6 cellular contexts compared by ENCODE assay signal in the genomic region with DNA sequence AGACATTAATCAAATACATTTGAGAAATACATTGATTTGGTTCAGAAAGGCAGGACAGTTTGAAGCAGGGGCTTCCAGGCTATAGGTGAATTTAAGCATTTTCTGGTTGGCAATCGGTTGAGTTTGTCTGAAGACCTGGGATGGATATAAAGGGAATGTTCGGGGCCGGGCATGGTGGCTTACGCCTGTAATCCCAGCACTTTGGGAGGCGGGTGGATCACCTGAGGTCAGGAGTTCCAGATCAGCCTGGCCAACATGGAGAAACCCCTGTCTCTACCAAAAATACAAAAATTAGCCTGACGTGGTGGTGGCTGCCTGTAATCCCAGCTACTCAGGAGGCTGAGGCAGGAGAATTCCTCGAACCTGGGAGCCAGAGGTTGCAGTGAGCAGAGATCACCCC.
DNase-seq lines count a peak whose midpoint lies in the region; ATAC-seq and TF ChIP-seq lines count a peak whose summit lies in the region.
"Not testable (repeated sequence)": the region's sequence is repeated elsewhere in the genome, so short reads cannot be mapped to it uniquely, and the experiment has no call there.

No MANE protein-coding gene starts in this region.

- not testable (repeated sequence) for H3K4me2 ChIP-seq in mesendoderm (ENCODE audit: low read length)

- peaks cover 12% of the 10 kb centered on the region for H3K4me1 ChIP-seq in RWPE2 (ENCODE audit: insufficient read depth, poor library complexity, severe bottlenecking)
- H3K4me1 ChIP-seq in esophagus muscularis mucosa: peaks cover 0 to 12% (median 10%) of the 10 kb centered on the region in 4 donors
- H3K4me1 ChIP-seq in mesendoderm (ENCODE audit: control insufficient read depth, low read depth, low read length): not testable (repeated sequence)

- not testable (repeated sequence) for TF ChIP-seq POLR2A in esophagus muscularis mucosa (IDR thresholded peaks at IDR 0.05; ENCODE audit: low read depth)

- H3K27ac ChIP-seq in RWPE2 (ENCODE audit: poor library complexity, severe bottlenecking); esophagus muscularis mucosa (replicated peaks in 1 of 4); mesendoderm (ENCODE audit: low read depth, low read length): not testable (repeated sequence)

- intact Hi-C loops in esophagus muscularis mucosa (cut with DNase I): loop anchor here (10.0 kb wide), 2 partner anchors 85 to 835 kb away; partner anchors contain the start of gene GABRA5
- intact Hi-C loops in sciatic nerve (cut with DNase I): not testable (repeated sequence)

- not testable (repeated sequence) for H3K36me3 ChIP-seq in RWPE2 (ENCODE audit: low read depth); esophagus muscularis mucosa; mesendoderm (ENCODE audit: control insufficient read depth, insufficient read depth, low read length)

- ATAC-seq in RWPE2 (ENCODE audit: low read depth); sciatic nerve: not testable (repeated sequence)

- not testable (repeated sequence) for H3K4me3 ChIP-seq in RWPE2 (ENCODE audit: severe bottlenecking); esophagus muscularis mucosa; mesendoderm (ENCODE audit: low read length)

- H3K23ac ChIP-seq in mesendoderm (ENCODE audit: low read length): not testable (repeated sequence)

- not testable (repeated sequence) for H4K5ac ChIP-seq in mesendoderm (ENCODE audit: low read length)

- peaks cover 18% of the 10 kb centered on the region for H3K4me1 Mint-ChIP-seq in osteocyte (ENCODE audit: unreplicated experiment)

- 84% methylated on average over 7 of the region's 7 CpGs for WGBS in esophagus muscularis mucosa
- WGBS in mesendoderm (ENCODE audit: extremely low coverage, insufficient coverage, low lambda C conversion rate): no CpG with 5 or more reads among the region's 7 CpGs

- H4K8ac ChIP-seq in mesendoderm (ENCODE audit: low read depth, low read length): not testable (repeated sequence)

- not testable (repeated sequence) for H2BK5ac ChIP-seq in mesendoderm (ENCODE audit: low read length)

- not testable (repeated sequence) for H3K79me2 ChIP-seq in mesendoderm (ENCODE audit: control insufficient read depth, insufficient read depth, low read length)

- not testable (repeated sequence) for H3K18ac ChIP-seq in mesendoderm (ENCODE audit: low read length)

- H3K4ac ChIP-seq in mesendoderm (ENCODE audit: low read depth, low read length): peak overlapping the region; percentile 31

- H3K56ac ChIP-seq in mesendoderm (ENCODE audit: low read length): peak overlapping the region; percentile 15

- not testable (repeated sequence) for H3K27ac Mint-ChIP-seq in osteocyte (ENCODE audit: unreplicated experiment)

- H2BK120ac ChIP-seq in mesendoderm (ENCODE audit: low read depth, low read length): not testable (repeated sequence)

- H3K36me3 Mint-ChIP-seq in osteocyte (ENCODE audit: unreplicated experiment): not testable (repeated sequence)

- H3K9me3 Mint-ChIP-seq in osteocyte (ENCODE audit: unreplicated experiment): not testable (repeated sequence)

- H3K79me1 ChIP-seq in mesendoderm (ENCODE audit: low read length): not testable (repeated sequence)

- H2BK15ac ChIP-seq in mesendoderm (replicated peaks; ENCODE audit: low read depth): not testable (repeated sequence)

- not testable (repeated sequence) for TF ChIP-seq CTCF in RWPE2 (IDR thresholded peaks at IDR 0.05; ENCODE audit: poor library complexity, severe bottlenecking); esophagus muscularis mucosa (IDR thresholded peaks at IDR 0.05); osteocyte (IDR thresholded peaks at IDR 0.05)

- DNase-seq in RWPE2 (ENCODE audit: low spot score) (peak; percentile 13), esophagus muscularis mucosa (ENCODE audit: extremely low spot score) (peak; percentile 66), osteocyte (ENCODE audit: extremely low spot score, unreplicated experiment) (peak; percentile 62), sciatic nerve (ENCODE audit: low spot score) (peak; percentile 21)
- peak; percentile 7 for DNase-seq in activated CD8-positive, alpha-beta memory T cell treated with anti-CD3 and anti-CD28 coated beads for 24 hours
- not testable (repeated sequence) for DNase-seq in mesendoderm

- not testable (repeated sequence) for H2AK5ac ChIP-seq in mesendoderm (ENCODE audit: low read length)

- H3K9ac ChIP-seq in mesendoderm (ENCODE audit: low read length): not testable (repeated sequence)

- H3K9me3 ChIP-seq in RWPE2 (ENCODE audit: severe bottlenecking); esophagus muscularis mucosa: not testable (repeated sequence)

- H3K27me3 Mint-ChIP-seq in osteocyte (ENCODE audit: unreplicated experiment): not testable (repeated sequence)

- not testable (repeated sequence) for TF ChIP-seq EP300 in esophagus muscularis mucosa (IDR thresholded peaks at IDR 0.05)

- not testable (repeated sequence) for H3K4me3 Mint-ChIP-seq in osteocyte (ENCODE audit: unreplicated experiment)

- H3K27me3 ChIP-seq in RWPE2 (ENCODE audit: insufficient read depth, poor library complexity, severe bottlenecking); esophagus muscularis mucosa; mesendoderm (ENCODE audit: insufficient read depth, low read length, poor library complexity): not testable (repeated sequence)
